In the genomic region with DNA sequence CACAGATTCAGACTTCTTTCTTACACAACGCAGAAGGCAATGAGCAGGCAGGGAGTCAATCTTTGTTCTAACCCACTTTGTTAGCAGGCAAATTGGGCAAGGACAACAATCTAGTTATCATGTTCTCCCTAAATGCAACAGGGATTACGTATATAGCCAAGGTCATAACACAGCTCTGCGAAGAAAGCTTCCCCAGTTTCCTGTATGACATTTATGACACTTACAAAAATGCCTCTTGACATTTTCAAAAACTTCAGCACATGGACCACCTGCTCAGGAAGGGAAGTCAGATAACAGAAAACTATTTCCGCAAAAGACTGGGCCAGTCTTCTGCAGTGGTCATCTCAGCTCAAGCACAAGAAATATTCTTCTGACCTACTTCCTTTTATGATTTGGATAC, we compare ENCODE assay signal across 2 cellular contexts.
TF ChIP-seq lines count a peak whose summit lies in the region.

No MANE protein-coding gene starts in this region.

TF ChIP-seq in HCT116, 20 proteins besides CTCF, POLR2A, EP300 and RAD21 (continued from another document):
- TF ChIP-seq TCF7L2 (IDR thresholded peaks at IDR 0.05; ENCODE audit: borderline replicate concordance, extremely low read depth, insufficient read depth, insufficient read length): peak; percentile 73
- no peak for TF ChIP-seq EZH2phosphoT487 (IDR thresholded peaks at IDR 0.05; ENCODE audit: borderline replicate concordance)

TF ChIP-seq in HEK293T, 16 proteins besides CTCF, POLR2A, EP300 and RAD21 (continued from another document):
- no peak for TF ChIP-seq L3MBTL2 (conservative IDR thresholded peaks at IDR 0.05)
- no peak for TF ChIP-seq LEF1 (IDR thresholded peaks at IDR 0.05; ENCODE audit: borderline replicate concordance)
- no peak for TF ChIP-seq ELF4 (IDR thresholded peaks at IDR 0.05)
- TF ChIP-seq BHLHE40 (IDR thresholded peaks at IDR 0.05; ENCODE audit: borderline replicate concordance): no peak
- no peak for TF ChIP-seq NFRKB (IDR thresholded peaks at IDR 0.05)
TF ChIP-seq in HEK293T: peak in this region for 0.
